Comparison of ENCODE assay signal across 19 cellular contexts in genomic region chr16:31484491-31485171, GRCh38. TPM values are rescaled to one million over a fixed set of nuclear protein-coding genes. Genes with fewer than 3 reads are reported as not detected.
DNase-seq lines count a peak whose midpoint lies in the region; ATAC-seq, FAIRE-seq and TF ChIP-seq lines count a peak whose summit lies in the region.
"Had no signal": no experiment of that assay in that cellular context is flagged by ENCODE, and none has a peak within 500 bp of the region (broad histone marks: within the 10 kb centered on the region; RNA-seq: fewer than 3 reads in every experiment).

No MANE protein-coding gene starts in this region.

- no peak overlapping the region for H3K56ac ChIP-seq in H1 (replicated peaks; ENCODE audit: insufficient read length, low read depth, low read length)

- ATAC-seq in lung (ENCODE audit: insufficient read depth, low FRiP score) = peak; percentile 74
- ATAC-seq: left lobe of liver had no signal

- H3K18ac ChIP-seq in H1 (ENCODE audit: extremely low read depth, low read length) = no peak overlapping the region

- peak overlapping the region; percentile 30 for H4K91ac ChIP-seq in H1 (replicated peaks; ENCODE audit: insufficient read length, low read length)

- in situ Hi-C loops in transverse colon (cut with MboI; ENCODE audit: low pct_ligation_motif_present in 1 of 4, low pct_unique_long_range_greater_than_20kb in 1 of 4, low sequenced_read_pairs in 3 of 4) = loop anchor here in 1 of 4 donors (25.0 kb wide), 1 partner anchor 97 kb away; the partner anchor contains the start of gene ITGAD

- H3K27me3 ChIP-seq in H1 (replicated peaks in 1 of 4; ENCODE audit: control insufficient read depth in 3 of 4, extremely low read depth in 1 of 4, insufficient read depth in 3 of 4, low read length in 3 of 4) (peaks cover 14 to 63% (median 45%) of the 10 kb centered on the region in 4 experiments), lung (ENCODE audit: control insufficient read depth, insufficient read depth) (no peaks in the 10 kb centered on the region), transverse colon (peaks cover 8% of the 10 kb centered on the region), MM.1S (replicated peaks; ENCODE audit: insufficient read depth, low read length) (0 out of 2 replicates have a peak, but pooled peaks cover 10% of the 10 kb centered on the region)

- H3K9ac ChIP-seq in H1 (replicated peaks in 1 of 4; ENCODE audit: extremely low read depth in 1 of 4, low read depth in 3 of 4, low read length in 3 of 4) (peak overlapping the region in 1 of 4 experiments; percentile 15; a peak in 1 of 7 replicates), MM.1S (ENCODE audit: low read length) (no peak overlapping the region)

- no peak for TF ChIP-seq EP300 in H1 (IDR thresholded peaks at IDR 0.05; ENCODE audit: borderline replicate concordance in 1 of 2, low read depth in 2 of 2, low read length in 2 of 2)
- no peak for TF ChIP-seq EP300 in transverse colon (IDR thresholded peaks at IDR 0.05; ENCODE audit: low read depth)

- no peak overlapping the region for H2BK5ac ChIP-seq in H1 (ENCODE audit: low read depth, low read length)

- H2AFZ ChIP-seq in H1 (ENCODE audit: low read length) (0 out of 2 replicates have a peak overlapping the region, but pooled peaks have one; percentile 57), MM.1S (ENCODE audit: low read length) (no peak overlapping the region)

- no peak overlapping the region for H2BK120ac ChIP-seq in H1 (replicated peaks; ENCODE audit: low read depth, low read length)

- intact Hi-C loops in transverse colon (cut with DNase I; ENCODE audit: low total_unique reads) = no loop called here

- no peak overlapping the region for H3K14ac ChIP-seq in H1 (ENCODE audit: insufficient read length)

- H2BK15ac ChIP-seq in H1 (ENCODE audit: low read length) = no peak overlapping the region; the same call in 1 of the 2 replicates

- peak; percentile 14 for DNase-seq in HT1080 (ENCODE audit: low read depth)
- no peak for DNase-seq in H1 (ENCODE audit: low read depth in 1 of 2, low spot score in 2 of 2)
- peak; percentile 80 for DNase-seq in lung (ENCODE audit: low spot score)
- peak; percentile 78 for DNase-seq in transverse colon
- no peak for DNase-seq in MM.1S
- no peak for DNase-seq in DMS 273 (lab: John Stamatoyannopoulos, UW; ENCODE audit: unreplicated experiment)
- DNase-seq in activated CD8-positive, alpha-beta memory T cell treated with anti-CD3 and anti-CD28 coated beads, Interleukin-2, amount 50 U/mL, for 4 hours = no peak
- DNase-seq in RKO (ENCODE audit: low spot score) = no peak
- DNase-seq: activated CD4-positive, CD25-positive, alpha-beta regulatory T cell treated with anti-CD3 and anti-CD28 coated beads, Interleukin-2, amount 50 U/mL, for 72 hours; anterior cingulate cortex; DMS79; IMR-90; MV-4-11; naive B cell had no signal

- H3F3A ChIP-seq in MM.1S (ENCODE audit: insufficient read depth, low read length) = no peaks in the 10 kb centered on the region

- H3K4me2 ChIP-seq in H1 (ENCODE audit: insufficient read depth in 1 of 2, low read depth in 2 of 2, low read length in 2 of 2) (peak overlapping the region; percentile 6 to 42; a peak in 3 of 4 replicates), MM.1S (ENCODE audit: low read depth, low read length) (no peak overlapping the region)

- peaks cover 0 to 8% (median 5%) of the 10 kb centered on the region in 4 experiments; a peak in 5 of 7 replicates for H3K4me1 ChIP-seq in H1 (replicated peaks in 1 of 4; ENCODE audit: control insufficient read depth in 3 of 4, insufficient read depth in 4 of 4, low read length in 3 of 4)
- H3K4me1 ChIP-seq in lung (ENCODE audit: control insufficient read depth in 2 of 2, insufficient read depth in 2 of 2, low read length in 2 of 2) = peaks cover 0 to 14% of the 10 kb centered on the region in 2 donors
- peaks cover 4 to 44% (median 26%) of the 10 kb centered on the region in 4 donors for H3K4me1 ChIP-seq in transverse colon
- H3K4me1 ChIP-seq in MM.1S (ENCODE audit: low read length) = no peaks in the 10 kb centered on the region

- 49% methylated on average over 13 of the region's 14 CpGs; no CpG with 5 or more reads in 1 of the 2 experiments for WGBS in H1 (ENCODE audit: extremely low coverage in 1 of 2, insufficient coverage in 1 of 2, insufficient read length in 1 of 2, insufficient replicate concordance in 2 of 2, low coverage in 1 of 2, low lambda C conversion rate in 2 of 2, missing lambda C conversion rate in 1 of 2), 2 experiments
- 47 to 59% methylated on average over 14 of the region's 14 CpGs for WGBS in lung, 2 donors
- 37 to 42% methylated on average over 2 to 14 of the region's 14 CpGs for WGBS in transverse colon (ENCODE audit: low coverage in 1 of 2), 2 donors

- H3K36me3 ChIP-seq in H1 (ENCODE audit: control insufficient read depth in 2 of 4, insufficient read depth in 4 of 4, low read length in 3 of 4) = no peaks in the 10 kb centered on the region
- H3K36me3 ChIP-seq in lung (ENCODE audit: control insufficient read depth in 2 of 2, insufficient read depth in 2 of 2, low read length in 2 of 2) = no peaks in the 10 kb centered on the region
- no peaks in the 10 kb centered on the region for H3K36me3 ChIP-seq in transverse colon
- H3K36me3 ChIP-seq in MM.1S (replicated peaks; ENCODE audit: insufficient read depth, low read length) = no peaks in the 10 kb centered on the region

- TF ChIP-seq RAD21 in H1 (IDR thresholded peaks at IDR 0.05 in 1 of 2, conservative IDR thresholded peaks at IDR 0.05 in 1 of 2; ENCODE audit: low read depth in 2 of 2, low read length in 2 of 2) = no peak

- H2BK12ac ChIP-seq in H1 (ENCODE audit: low read depth, low read length) = no peak overlapping the region

- H3K79me2 ChIP-seq in H1 (ENCODE audit: control insufficient read depth in 1 of 2, insufficient read depth in 2 of 2, low read length in 2 of 2) (no peaks in the 10 kb centered on the region), MM.1S (ENCODE audit: low read length) (no peaks in the 10 kb centered on the region)

- FAIRE-seq in H1 (lab: Jason Lieb, UNC) = no peak
- FAIRE-seq: H54 had no signal

- no peak for TF ChIP-seq POLR2A in H1 (IDR thresholded peaks at IDR 0.05; ENCODE audit: control extremely low read depth in 1 of 2, low read depth in 2 of 2, low read length in 2 of 2)
- TF ChIP-seq POLR2A in transverse colon (IDR thresholded peaks at IDR 0.05) = no peak

- peaks cover 0 to 14% of the 10 kb centered on the region in 2 experiments for H4K20me1 ChIP-seq in H1 (replicated peaks in 1 of 2; ENCODE audit: control insufficient read depth in 1 of 2, insufficient read depth in 2 of 2, low read length in 2 of 2)
- no peaks in the 10 kb centered on the region for H4K20me1 ChIP-seq in MM.1S (ENCODE audit: insufficient read depth, low read length)

- POLR2A ChIA-PET in H1 (lab: Charles Lee; ENCODE audit: partially characterized antibody) = interaction anchor here (0.7 to 7.9 kb wide), 4 partner anchors 9 to 23 kb away, joined by 3 to 69 read pairs (median 4); partner anchors contain the start of gene RUSF1

- no peaks in the 10 kb centered on the region for H3K79me1 ChIP-seq in H1 (ENCODE audit: low read depth, low read length)

- H3K23me2 ChIP-seq in H1 (ENCODE audit: low read depth, low read length) = peaks cover 15% of the 10 kb centered on the region

- 0 out of 2 replicates have a peak overlapping the region, but pooled peaks have one; percentile 48 for H2BK20ac ChIP-seq in H1 (ENCODE audit: low read length)

- H3K27ac ChIP-seq in H1 (ENCODE audit: low read depth, low read length) = no peak overlapping the region
- peak overlapping the region in 1 of 2 donors; percentile 44 for H3K27ac ChIP-seq in lung (ENCODE audit: low read depth in 1 of 2, low read length in 1 of 2)
- H3K27ac ChIP-seq in transverse colon = peak overlapping the region in 2 of 4 donors; percentile 20 to 33
- no peak overlapping the region for H3K27ac ChIP-seq in MM.1S (ENCODE audit: low read length)
- H3K27ac ChIP-seq: coronary artery, esophagus muscularis mucosa had no signal

- H3K4me3 ChIP-seq in H1 (ENCODE audit: extremely low read depth in 1 of 4, insufficient read depth in 2 of 4, low read depth in 3 of 4, low read length in 4 of 4) (no peak overlapping the region), lung (no peak overlapping the region), transverse colon (no peak overlapping the region), MM.1S (ENCODE audit: low read length) (no peak overlapping the region)
- H3K4me3 ChIP-seq: coronary artery, esophagus muscularis mucosa had no signal

- H4K8ac ChIP-seq in H1 (ENCODE audit: extremely low read depth, insufficient read depth, low read length) = no peak overlapping the region

- CTCF ChIA-PET in H1 (lab: Charles Lee; ENCODE audit: partially characterized antibody) = interaction anchor here (0.6 to 3.5 kb wide), 3 partner anchors 28 to 228 kb away, joined by 3 to 11 read pairs (median 3); a partner anchor contains a TSS

- H2AK5ac ChIP-seq in H1 (ENCODE audit: low read depth, low read length) = no peak overlapping the region

- no peak overlapping the region for H4K5ac ChIP-seq in H1 (ENCODE audit: insufficient read length, low read depth, low read length)

- no peak overlapping the region for H3K23ac ChIP-seq in H1 (ENCODE audit: insufficient read length)

- no peaks in the 10 kb centered on the region for H3K9me2 ChIP-seq in MM.1S (replicated peaks; ENCODE audit: insufficient read depth, low read length)

- no peaks in the 10 kb centered on the region for H3K9me3 ChIP-seq in H1 (ENCODE audit: insufficient read depth in 2 of 2, low read depth in 1 of 2, low read length in 1 of 2)
- H3K9me3 ChIP-seq in lung (ENCODE audit: control insufficient read depth in 2 of 2, insufficient read depth in 1 of 2, low read length in 1 of 2) = no peaks in the 10 kb centered on the region
- no peaks in the 10 kb centered on the region for H3K9me3 ChIP-seq in transverse colon
- no peaks in the 10 kb centered on the region for H3K9me3 ChIP-seq in MM.1S (replicated peaks; ENCODE audit: insufficient read depth, low read length)
- H3K9me3 ChIP-seq: esophagus muscularis mucosa had no signal

- H3K4ac ChIP-seq in H1 (replicated peaks; ENCODE audit: insufficient read length, low read depth, low read length) = no peak overlapping the region

- no peak for TF ChIP-seq CTCF in H1 (IDR thresholded peaks at IDR 0.05; ENCODE audit: control extremely low read depth in 1 of 3, insufficient read depth in 1 of 3, low read depth in 1 of 3, low read length in 3 of 3)
- no peak for TF ChIP-seq CTCF in lung (IDR thresholded peaks at IDR 0.05; ENCODE audit: control extremely low read depth, extremely low read depth)
- TF ChIP-seq CTCF in transverse colon (IDR thresholded peaks at IDR 0.05) = no peak
- TF ChIP-seq CTCF in MM.1S (IDR thresholded peaks at IDR 0.05; ENCODE audit: low read length) = no peak

RNA-seq across cellular contexts. Expression of gene SLC5A2, which starts 1.7 kb away (rescaled TPM):
- total RNA-seq in HT1080 (2014; rRNA removed; shearing (Covaris generic)) = not detected in 2 replicates
- not detected in 2 replicates for polyA plus RNA-seq in HT1080 (2015; cell fraction: cytosol; rRNA removed)
- not detected in 2 replicates for polyA plus RNA-seq in HT1080 (2015; cell fraction: nucleus; rRNA removed)
- total RNA-seq in H1 (2021; fragmentation: NEBNext Ultra II Directional; extraction: Animal tissue kit (Norgen Biotek cat#: 25700)) = 0.56 and 1.1 TPM in 2 replicates
- polyA plus RNA-seq in H1 (2011; rRNA removed) (4.1 and 4.4 TPM in 2 replicates), lung (1 to 10 TPM; 2.9 to 3.1 TPM)
- 2.4 TPM for polyA plus RNA-seq in H1 (2011; cell fraction: cytosol; rRNA removed)
- polyA plus RNA-seq in H1 (2011; cell fraction: nucleus; rRNA removed) = 5.1 TPM
- 3.1 to 5.5 TPM (median 4.1 TPM) in 4 replicates for polyA plus RNA-seq in H1 (2012, experiment 1 of 2)
- polyA plus RNA-seq in H1 (2012, experiment 2 of 2) = 2.7 TPM
- 1.0 TPM for polyA plus RNA-seq in H1 (2013, experiment 1 of 2)
- polyA plus RNA-seq in H1 (2013, experiment 2 of 2) = 0.77 TPM
- polyA minus RNA-seq in H1 (2011; rRNA and poly(A)+ RNA removed) = 1.4 and 1.8 TPM in 2 replicates
- polyA minus RNA-seq in H1 (2011; cell fraction: cytosol; rRNA and poly(A)+ RNA removed) = 0.81 TPM
- 5.9 TPM for polyA minus RNA-seq in H1 (2011; cell fraction: nucleus; rRNA and poly(A)+ RNA removed)
- total RNA-seq in lung (1 to 10 TPM in 1 of 2 donors, under 1 TPM in 1; 0.85 to 1.7 TPM), transverse colon (not detected)
- total RNA-seq: IMR-90 had no signal
- polyA plus RNA-seq: BJ, IMR-90 had no signal

RNA-seq across cellular contexts. Expression of gene TGFB1I1, which starts 12.7 kb away (rescaled TPM):
- total RNA-seq in HT1080 (2014; rRNA removed; shearing (Covaris generic)) = 35.9 and 90.6 TPM in 2 replicates
- polyA plus RNA-seq in HT1080 (2015; cell fraction: cytosol; rRNA removed) = 115 and 118 TPM in 2 replicates
- 130 and 132 TPM in 2 replicates for polyA plus RNA-seq in HT1080 (2015; cell fraction: nucleus; rRNA removed)
- 5.8 and 7.0 TPM in 2 replicates for total RNA-seq in H1 (2021; fragmentation: NEBNext Ultra II Directional; extraction: Animal tissue kit (Norgen Biotek cat#: 25700))
- polyA plus RNA-seq in H1 (2011; rRNA removed) (4.8 and 5.6 TPM in 2 replicates), lung (10 to 100 TPM; 25.1 to 29.9 TPM)
- 2.8 TPM for polyA plus RNA-seq in H1 (2011; cell fraction: cytosol; rRNA removed)
- 5.2 TPM for polyA plus RNA-seq in H1 (2011; cell fraction: nucleus; rRNA removed)
- 3.1 to 6.8 TPM (median 6.4 TPM) in 4 replicates for polyA plus RNA-seq in H1 (2012, experiment 1 of 2)
- polyA plus RNA-seq in H1 (2012, experiment 2 of 2) = 6.7 TPM
- 5.6 TPM for polyA plus RNA-seq in H1 (2013, experiment 1 of 2)
- polyA plus RNA-seq in H1 (2013, experiment 2 of 2) = 5.3 TPM
- polyA minus RNA-seq in H1 (2011; rRNA and poly(A)+ RNA removed) = 1.4 and 3.4 TPM in 2 replicates
- 4.8 TPM for polyA minus RNA-seq in H1 (2011; cell fraction: cytosol; rRNA and poly(A)+ RNA removed)
- 5.4 TPM for polyA minus RNA-seq in H1 (2011; cell fraction: nucleus; rRNA and poly(A)+ RNA removed)
- total RNA-seq in lung (10 to 100 TPM; 45.4 to 58.9 TPM), transverse colon (100 to 1,000 TPM in 1 of 4 donors, 10 to 100 TPM in 3; 43.0 to 102 (median 61.4) TPM)

RNA-seq across cellular contexts. Expression of gene RUSF1, which starts 23.6 kb away (rescaled TPM):
- total RNA-seq in HT1080 (2014; rRNA removed; shearing (Covaris generic)) = 33.2 and 43.9 TPM in 2 replicates
- polyA plus RNA-seq in HT1080 (2015; cell fraction: cytosol; rRNA removed) = 46.5 and 50.9 TPM in 2 replicates
- 182 and 207 TPM in 2 replicates for polyA plus RNA-seq in HT1080 (2015; cell fraction: nucleus; rRNA removed)
- 20.3 and 22.5 TPM in 2 replicates for total RNA-seq in H1 (2021; fragmentation: NEBNext Ultra II Directional; extraction: Animal tissue kit (Norgen Biotek cat#: 25700))
- polyA plus RNA-seq in H1 (2011; rRNA removed) (33.7 and 53.0 TPM in 2 replicates), lung (10 to 100 TPM; 56.1 to 70.3 TPM)
- 34.5 TPM for polyA plus RNA-seq in H1 (2011; cell fraction: cytosol; rRNA removed)
- 88.5 TPM for polyA plus RNA-seq in H1 (2011; cell fraction: nucleus; rRNA removed)
- polyA plus RNA-seq in H1 (2012, experiment 1 of 2) = 19.4 to 40.1 TPM (median 32.8 TPM) in 4 replicates
- polyA plus RNA-seq in H1 (2012, experiment 2 of 2) = 28.2 TPM
- polyA plus RNA-seq in H1 (2013, experiment 1 of 2) = 32.5 TPM
- 34.6 TPM for polyA plus RNA-seq in H1 (2013, experiment 2 of 2)
- polyA minus RNA-seq in H1 (2011; rRNA and poly(A)+ RNA removed) = 27.5 and 40.1 TPM in 2 replicates
- 16.2 TPM for polyA minus RNA-seq in H1 (2011; cell fraction: cytosol; rRNA and poly(A)+ RNA removed)
- polyA minus RNA-seq in H1 (2011; cell fraction: nucleus; rRNA and poly(A)+ RNA removed) = 41.8 TPM
- total RNA-seq in lung (10 to 100 TPM; 75.9 to 82.7 TPM), transverse colon (10 to 100 TPM; 49.2 to 86.5 (median 71.3) TPM)

RNA-seq across cellular contexts. Expression of gene ARMC5, which starts 25.3 kb away (rescaled TPM):
- 19.8 and 21.5 TPM in 2 replicates for total RNA-seq in HT1080 (2014; rRNA removed; shearing (Covaris generic))
- 10.3 and 10.5 TPM in 2 replicates for polyA plus RNA-seq in HT1080 (2015; cell fraction: cytosol; rRNA removed)
- 27.1 and 27.7 TPM in 2 replicates for polyA plus RNA-seq in HT1080 (2015; cell fraction: nucleus; rRNA removed)
- 8.7 and 8.9 TPM in 2 replicates for total RNA-seq in H1 (2021; fragmentation: NEBNext Ultra II Directional; extraction: Animal tissue kit (Norgen Biotek cat#: 25700))
- polyA plus RNA-seq in H1 (2011; rRNA removed) (7.8 and 16.4 TPM in 2 replicates), lung (10 to 100 TPM; 11.4 to 13.2 TPM)
- 7.8 TPM for polyA plus RNA-seq in H1 (2011; cell fraction: cytosol; rRNA removed)
- polyA plus RNA-seq in H1 (2011; cell fraction: nucleus; rRNA removed) = 29.9 TPM
- 5.1 to 9.5 TPM (median 8.8 TPM) in 4 replicates for polyA plus RNA-seq in H1 (2012, experiment 1 of 2)
- polyA plus RNA-seq in H1 (2012, experiment 2 of 2) = 7.5 TPM
- polyA plus RNA-seq in H1 (2013, experiment 1 of 2) = 7.8 TPM
- polyA plus RNA-seq in H1 (2013, experiment 2 of 2) = 6.2 TPM
- polyA minus RNA-seq in H1 (2011; rRNA and poly(A)+ RNA removed) = 3.4 TPM in 2 replicates
- polyA minus RNA-seq in H1 (2011; cell fraction: cytosol; rRNA and poly(A)+ RNA removed) = 5.3 TPM
- 10.0 TPM for polyA minus RNA-seq in H1 (2011; cell fraction: nucleus; rRNA and poly(A)+ RNA removed)
- total RNA-seq in lung (10 to 100 TPM in 1 of 2 donors, 1 to 10 TPM in 1; 8.2 to 16.7 TPM), transverse colon (10 to 100 TPM in 1 of 4 donors, 1 to 10 TPM in 3; 3.2 to 17.6 (median 8.4) TPM)

RNA-seq across cellular contexts. Expression of gene ZNF843, which starts 42.0 kb away (rescaled TPM):
- total RNA-seq in HT1080 (2014; rRNA removed; shearing (Covaris generic)) = not detected in 2 replicates
- polyA plus RNA-seq in HT1080 (2015; cell fraction: cytosol; rRNA removed) = 0.12 and 0.27 TPM in 2 replicates
- polyA plus RNA-seq in HT1080 (2015; cell fraction: nucleus; rRNA removed) = not detected in 2 replicates
- total RNA-seq in H1 (2021; fragmentation: NEBNext Ultra II Directional; extraction: Animal tissue kit (Norgen Biotek cat#: 25700)) = 0.15 and 0.19 TPM in 2 replicates
- 0.32 and 0.36 TPM in 2 replicates for polyA plus RNA-seq in H1 (2011; rRNA removed)
- polyA plus RNA-seq in H1 (2011; cell fraction: cytosol; rRNA removed) = 0.28 TPM
- 0.27 TPM for polyA plus RNA-seq in H1 (2011; cell fraction: nucleus; rRNA removed)
- 0.08 to 0.17 TPM (median 0.11 TPM) in 4 replicates for polyA plus RNA-seq in H1 (2012, experiment 1 of 2)
- 0.18 TPM for polyA plus RNA-seq in H1 (2012, experiment 2 of 2)
- 0.10 TPM for polyA plus RNA-seq in H1 (2013, experiment 1 of 2)
- polyA plus RNA-seq in H1 (2013, experiment 2 of 2) = 0.15 TPM
- polyA minus RNA-seq in H1 (2011; rRNA and poly(A)+ RNA removed) = 0.29 and 0.32 TPM in 2 replicates
- not detected for polyA minus RNA-seq in H1 (2011; cell fraction: cytosol; rRNA and poly(A)+ RNA removed)
- polyA minus RNA-seq in H1 (2011; cell fraction: nucleus; rRNA and poly(A)+ RNA removed) = 0.30 TPM
- total RNA-seq in lung = 1 to 10 TPM; 1.2 to 1.4 TPM
- under 1 TPM; 0.25 to 0.30 TPM for polyA plus RNA-seq in lung
- total RNA-seq in transverse colon = under 1 TPM in 2 of 4 donors, not detected in 2; 0.14 to 0.79 TPM

Comparison
In these comparisons a context has a peak if more than half of its experiments do, and no peak if none do; other contexts are left out.
1. DNase-seq: peak in HT1080 (single experiment), lung (single experiment) and transverse colon (single experiment); none in H1 (0 of 2), MM.1S (single experiment), DMS 273 (single experiment), activated CD8-positive, alpha-beta memory T cell treated with anti-CD3 and anti-CD28 coated beads, Interleukin-2, amount 50 U/mL, for 4 hours (single experiment) and RKO (single experiment).